Comparison of ENCODE assay signal across 23 cellular contexts in the genomic region with DNA sequence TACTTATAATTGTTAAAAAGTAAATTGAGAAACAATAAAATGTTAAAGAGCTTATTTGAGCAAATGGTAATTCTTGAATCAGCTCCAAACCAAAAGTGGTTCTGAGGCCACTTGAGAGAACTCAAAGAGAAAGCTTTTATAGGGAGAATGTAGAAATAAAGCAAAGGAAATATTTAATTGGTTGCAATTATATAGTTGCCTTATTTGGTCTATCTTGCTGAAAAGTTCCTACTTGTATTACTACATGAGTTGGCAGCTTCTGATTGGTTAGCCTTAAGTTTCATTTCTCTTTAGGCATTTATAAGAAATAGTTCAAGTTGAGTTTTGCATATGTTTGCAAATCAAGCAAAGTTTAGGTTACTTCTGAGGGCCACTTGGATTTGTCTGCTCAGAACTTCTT. TPM values are rescaled to one million over a fixed set of nuclear protein-coding genes. Genes with fewer than 3 reads are reported as not detected.
DNase-seq lines count a peak whose midpoint lies in the region; ATAC-seq and TF ChIP-seq lines count a peak whose summit lies in the region.
"Had no signal": no experiment of that assay in that cellular context is flagged by ENCODE, and none has a peak within 500 bp of the region (broad histone marks: within the 10 kb centered on the region; RNA-seq: fewer than 3 reads in every experiment).

No MANE protein-coding gene starts in this region.

- H3K36me3 Mint-ChIP-seq in activated naive CD8-positive, alpha-beta T cell treated with anti-CD3 and anti-CD28 coated beads for 36 hours, result peaks cover 20% of the 10 kb centered on the region
- no peaks in the 10 kb centered on the region for H3K36me3 Mint-ChIP-seq in mesothelial cell of epicardium
- H3K36me3 Mint-ChIP-seq: naive thymus-derived CD8-positive, alpha-beta T cell had no signal

- H3F3A ChIP-seq in MM.1S (ENCODE audit: insufficient read depth, low read length), result peaks cover 4% of the 10 kb centered on the region; the same call in 1 of the 2 replicates

- TF ChIP-seq CTCF in HFF-Myc (IDR thresholded peaks at IDR 0.05; ENCODE audit: low read depth, low read length, missing control alignments) (no peak), fibroblast of the aortic adventitia (IDR thresholded peaks at IDR 0.05; ENCODE audit: insufficient read depth, low read length) (no peak), MM.1S (IDR thresholded peaks at IDR 0.05; ENCODE audit: low read length) (no peak), mesothelial cell of epicardium (IDR thresholded peaks at IDR 0.05; ENCODE audit: unreplicated experiment) (no peak)

- no peaks in the 10 kb centered on the region for H3K9me2 ChIP-seq in MM.1S (replicated peaks; ENCODE audit: insufficient read depth, low read length)

- no peaks in the 10 kb centered on the region for H3K79me2 ChIP-seq in MM.1S (ENCODE audit: low read length)
- H3K79me2 ChIP-seq: hepatocyte had no signal

- H3K27ac Mint-ChIP-seq in activated naive CD8-positive, alpha-beta T cell treated with anti-CD3 and anti-CD28 coated beads for 36 hours, result peak overlapping the region; percentile 96
- no peak overlapping the region for H3K27ac Mint-ChIP-seq in mesothelial cell of epicardium
- H3K27ac Mint-ChIP-seq: activated T-helper 17 cell treated with anti-CD3 and anti-CD28 coated beads, Interleukin-2, amount 50 U/mL, for 72 hours; effector memory CD8-positive, alpha-beta T cell; progenitor cell of endocrine pancreas; T-helper 1 cell treated with Interleukin-12 subunit alpha and Interleukin-12 subunit beta and Interleukin-4 antibody, amounts not matched to agents 30 μg/mL and 1 μg/mL, for 36 hours had no signal

- H3K4me1 Mint-ChIP-seq in activated naive CD8-positive, alpha-beta T cell treated with anti-CD3 and anti-CD28 coated beads for 36 hours, result peaks cover 34% of the 10 kb centered on the region
- no peaks in the 10 kb centered on the region for H3K4me1 Mint-ChIP-seq in mesothelial cell of epicardium
- H3K4me1 Mint-ChIP-seq: activated T-helper 17 cell treated with anti-CD3 and anti-CD28 coated beads, Interleukin-2, amount 50 U/mL, for 72 hours had no signal

- H3K36me3 ChIP-seq in MM.1S (replicated peaks; ENCODE audit: insufficient read depth, low read length), result no peaks in the 10 kb centered on the region
- H3K36me3 ChIP-seq: adrenal gland had no signal

- no peaks in the 10 kb centered on the region for H4K20me1 ChIP-seq in MM.1S (ENCODE audit: insufficient read depth, low read length)

- no peak overlapping the region for H3K4me3 Mint-ChIP-seq in activated naive CD8-positive, alpha-beta T cell treated with anti-CD3 and anti-CD28 coated beads for 36 hours
- no peak overlapping the region for H3K4me3 Mint-ChIP-seq in mesothelial cell of epicardium
- H3K4me3 Mint-ChIP-seq: activated T-helper 17 cell treated with anti-CD3 and anti-CD28 coated beads, Interleukin-2, amount 50 U/mL, for 72 hours; effector memory CD8-positive, alpha-beta T cell; naive thymus-derived CD8-positive, alpha-beta T cell; T-helper 1 cell treated with Interleukin-12 subunit alpha and Interleukin-12 subunit beta and Interleukin-4 antibody, amounts not matched to agents 30 μg/mL and 1 μg/mL, for 36 hours had no signal

- no peaks in the 10 kb centered on the region for H3K27me3 ChIP-seq in MM.1S (replicated peaks; ENCODE audit: insufficient read depth, low read length)
- H3K27me3 ChIP-seq: adrenal gland, hepatocyte had no signal

- peaks cover 14% of the 10 kb centered on the region for H3K9me3 Mint-ChIP-seq in activated naive CD8-positive, alpha-beta T cell treated with anti-CD3 and anti-CD28 coated beads for 36 hours
- H3K9me3 Mint-ChIP-seq in mesothelial cell of epicardium, result no peaks in the 10 kb centered on the region
- H3K9me3 Mint-ChIP-seq: T-helper 1 cell treated with Interleukin-12 subunit alpha and Interleukin-12 subunit beta and Interleukin-4 antibody, amounts not matched to agents 30 μg/mL and 1 μg/mL, for 36 hours had no signal

- no peak for ATAC-seq in GM18907 (IDR thresholded peaks at IDR 0.05; ENCODE audit: unreplicated experiment)
- ATAC-seq: activated T-helper 17 cell treated with anti-CD3 and anti-CD28 coated beads, Interleukin-2, amount 50 U/mL, for 72 hours; effector memory CD8-positive, alpha-beta T cell; K562; naive thymus-derived CD8-positive, alpha-beta T cell had no signal

- H3K4me3 ChIP-seq in HFF-Myc (replicated peaks; ENCODE audit: low read depth, low read length) (no peak overlapping the region), fibroblast of the aortic adventitia (ENCODE audit: low read depth, low read length) (no peak overlapping the region), MM.1S (ENCODE audit: low read length) (no peak overlapping the region)
- H3K4me3 ChIP-seq: adrenal gland, hepatocyte, K562, smooth muscle cell had no signal

- no peak overlapping the region for H3K9ac ChIP-seq in MM.1S (ENCODE audit: low read length)

- no peak overlapping the region for H3K27ac ChIP-seq in MM.1S (ENCODE audit: low read length)
- H3K27ac ChIP-seq: adrenal gland, hepatocyte had no signal

- no peaks in the 10 kb centered on the region for H3K9me3 ChIP-seq in MM.1S (replicated peaks; ENCODE audit: insufficient read depth, low read length)
- H3K9me3 ChIP-seq: adrenal gland had no signal

- DNase-seq in DMS79 (lab: John Stamatoyannopoulos, UW), result peak; percentile 63
- peak; percentile 2 for DNase-seq in HFF-Myc (ENCODE audit: extremely low read depth, low read depth)
- no peak for DNase-seq in activated naive CD8-positive, alpha-beta T cell treated with anti-CD3 and anti-CD28 coated beads for 36 hours
- DNase-seq in fibroblast of the aortic adventitia (ENCODE audit: low read depth), result peak; percentile 25
- no peak for DNase-seq in amniotic stem cell (lab: John Stamatoyannopoulos, UW)
- no peak for DNase-seq in MM.1S
- no peak for DNase-seq in mesothelial cell of epicardium (ENCODE audit: low spot score in 2 of 2, unreplicated experiment in 2 of 2)
- DNase-seq: adrenal gland; AML-193; effector memory CD8-positive, alpha-beta T cell; GF-D8; naive thymus-derived CD8-positive, alpha-beta T cell; NCI-H1092; Right ventricle myocardium superior; stimulated activated CD4-positive, alpha-beta T cell treated with anti-CD3 and anti-CD28 coated beads, Interleukin-4, amount 100 ng/mL, for 24 hours; substantia nigra had no signal

- peaks cover 15% of the 10 kb centered on the region for H3K4me1 ChIP-seq in MM.1S (ENCODE audit: low read length)

- no peak overlapping the region for H3K4me2 ChIP-seq in MM.1S (ENCODE audit: low read depth, low read length)
- H3K4me2 ChIP-seq: hepatocyte, smooth muscle cell had no signal

- H2AFZ ChIP-seq in MM.1S (ENCODE audit: low read length), result no peak overlapping the region
- H2AFZ ChIP-seq: hepatocyte had no signal

- peaks cover 8% of the 10 kb centered on the region for H3K27me3 Mint-ChIP-seq in activated naive CD8-positive, alpha-beta T cell treated with anti-CD3 and anti-CD28 coated beads for 36 hours
- H3K27me3 Mint-ChIP-seq in mesothelial cell of epicardium (ENCODE audit: low read depth), result no peaks in the 10 kb centered on the region
- H3K27me3 Mint-ChIP-seq: progenitor cell of endocrine pancreas had no signal

RNA-seq across cellular contexts. Expression of a gene that starts 38.1 kb away (rescaled TPM):
- under 1 TPM; 0.04 to 0.06 TPM for total RNA-seq in activated naive CD8-positive, alpha-beta T cell treated with anti-CD3 and anti-CD28 coated beads for 36 hours
- total RNA-seq in fibroblast of the aortic adventitia (ENCODE audit: low replicate concordance) (16.7 and 18.5 TPM in 2 replicates), mesothelial cell of epicardium (1.9 to 2.9 TPM (median 2.5 TPM) in 3 replicates)
- total RNA-seq: naive thymus-derived CD8-positive, alpha-beta T cell had no signal

Comparison
In these comparisons a context has a peak if more than half of its experiments do, and no peak if none do; other contexts are left out.
1. DNase-seq: peak in DMS79 (single experiment), HFF-Myc (single experiment) and fibroblast of the aortic adventitia (single experiment); none in activated naive CD8-positive, alpha-beta T cell treated with anti-CD3 and anti-CD28 coated beads for 36 hours (single experiment), amniotic stem cell (single experiment), MM.1S (single experiment) and mesothelial cell of epicardium (0 of 2).